ENCODE assay signal across 27 cellular contexts in genomic region chr11:111860257-111860656, GRCh38. TPM values are rescaled to one million over a fixed set of nuclear protein-coding genes. Genes with fewer than 3 reads are reported as not detected.
"Had no signal": no experiment of that assay in that cellular context is flagged by ENCODE, and none has a peak within 500 bp of the region (broad histone marks: within the 10 kb centered on the region; RNA-seq: fewer than 3 reads in every experiment).

No MANE protein-coding gene starts in this region.

- H3K9me3 Mint-ChIP-seq: mesothelial cell of epicardium; naive thymus-derived CD4-positive, alpha-beta T cell; natural killer cell treated with Interleukin-12 subunit alpha and Interleukin-12 subunit beta and Interleukin-15 and Interleukin-18, amount 100 ng/mL, for 72 hours; stimulated activated effector memory CD8-positive, alpha-beta T cell treated with anti-CD3 and anti-CD28 coated beads, Interleukin-12 subunit alpha, Interleukin-12 subunit beta, amount 100 ng/mL, for 72 hours; stimulated activated naive CD8-positive, alpha-beta T cell treated with anti-CD3 and anti-CD28 coated beads, Interleukin-15, Interleukin-2, amounts not matched to agents 100 ng/mL and 50 ng/mL, for 24 hours had no signal

- DNase-seq: heart right ventricle; islet precursor cell; left lung; mesendoderm; naive thymus-derived CD4-positive, alpha-beta T cell; ovary; spleen; stimulated activated CD4-positive, alpha-beta T cell treated with anti-CD3 and anti-CD28 coated beads, Interleukin-4, amount 100 ng/mL, for 24 hours; stimulated activated naive CD4-positive, alpha-beta T cell; tibial artery; trophoblast cell; uterus had no signal

- H3K4me1 Mint-ChIP-seq: mesothelial cell of epicardium; stimulated activated effector memory CD8-positive, alpha-beta T cell treated with anti-CD3 and anti-CD28 coated beads, Interleukin-12 subunit alpha, Interleukin-12 subunit beta, amount 100 ng/mL, for 72 hours had no signal

- H3K4me3 Mint-ChIP-seq: mesothelial cell of epicardium; naive thymus-derived CD4-positive, alpha-beta T cell; natural killer cell treated with Interleukin-12 subunit alpha and Interleukin-12 subunit beta and Interleukin-15 and Interleukin-18, amount 100 ng/mL, for 72 hours; stimulated activated effector memory CD8-positive, alpha-beta T cell treated with anti-CD3 and anti-CD28 coated beads, Interleukin-12 subunit alpha, Interleukin-12 subunit beta, amount 100 ng/mL, for 72 hours; stimulated activated naive CD8-positive, alpha-beta T cell treated with anti-CD3 and anti-CD28 coated beads, Interleukin-15, Interleukin-2, amounts not matched to agents 100 ng/mL and 50 ng/mL, for 24 hours had no signal

- H3K27ac Mint-ChIP-seq: mesothelial cell of epicardium; naive thymus-derived CD4-positive, alpha-beta T cell; natural killer cell treated with Interleukin-12 subunit alpha and Interleukin-12 subunit beta and Interleukin-15 and Interleukin-18, amount 100 ng/mL, for 72 hours; progenitor cell of endocrine pancreas; stimulated activated effector memory CD8-positive, alpha-beta T cell treated with anti-CD3 and anti-CD28 coated beads, Interleukin-12 subunit alpha, Interleukin-12 subunit beta, amount 100 ng/mL, for 72 hours; stimulated activated naive CD8-positive, alpha-beta T cell treated with anti-CD3 and anti-CD28 coated beads, Interleukin-15, Interleukin-2, amounts not matched to agents 100 ng/mL and 50 ng/mL, for 24 hours had no signal

- H3K4me3 ChIP-seq: heart right ventricle, hepatocyte, left lung, lung, ovary, right atrium auricular region, skin epidermis, spleen, suprapubic skin, thoracic aorta, tibial artery, uterus had no signal

- H3K27me3 Mint-ChIP-seq: naive thymus-derived CD4-positive, alpha-beta T cell; natural killer cell treated with Interleukin-12 subunit alpha and Interleukin-12 subunit beta and Interleukin-15 and Interleukin-18, amount 100 ng/mL, for 72 hours; progenitor cell of endocrine pancreas; stimulated activated naive CD8-positive, alpha-beta T cell treated with anti-CD3 and anti-CD28 coated beads, Interleukin-15, Interleukin-2, amounts not matched to agents 100 ng/mL and 50 ng/mL, for 24 hours had no signal

- H3K4me1 ChIP-seq: heart right ventricle, left lung, right atrium auricular region, spleen, suprapubic skin, tibial artery, uterus had no signal

- ATAC-seq: heart right ventricle; left lung; naive thymus-derived CD4-positive, alpha-beta T cell; natural killer cell treated with Interleukin-12 subunit alpha and Interleukin-12 subunit beta and Interleukin-15 and Interleukin-18, amount 100 ng/mL, for 72 hours; sciatic nerve; stimulated activated effector memory CD8-positive, alpha-beta T cell treated with anti-CD3 and anti-CD28 coated beads, Interleukin-12 subunit alpha, Interleukin-12 subunit beta, amount 100 ng/mL, for 72 hours had no signal

- H3K9me3 ChIP-seq: heart right ventricle, left lung, ovary, right atrium auricular region, spleen, suprapubic skin, thoracic aorta, tibial artery, uterus had no signal

- H3K36me3 ChIP-seq: ovary, uterus had no signal

RNA-seq across cellular contexts. Expression of gene CRYAB, which starts 51.3 kb away (rescaled TPM):
- total RNA-seq: mononuclear cell; naive thymus-derived CD4-positive, alpha-beta T cell; natural killer cell treated with Interleukin-12 subunit alpha and Interleukin-12 subunit beta and Interleukin-15 and Interleukin-18, amount 100 ng/mL, for 72 hours; progenitor cell of endocrine pancreas had no signal
- polyA plus RNA-seq: naive thymus-derived CD4-positive, alpha-beta T cell; neural cell had no signal

RNA-seq across cellular contexts. Expression of gene HSPB2, which starts 52.3 kb away (rescaled TPM):
- total RNA-seq: hepatocyte; mononuclear cell; naive thymus-derived CD4-positive, alpha-beta T cell; natural killer cell treated with Interleukin-12 subunit alpha and Interleukin-12 subunit beta and Interleukin-15 and Interleukin-18, amount 100 ng/mL, for 72 hours; progenitor cell of endocrine pancreas; pulmonary artery endothelial cell had no signal
- polyA plus RNA-seq: naive thymus-derived CD4-positive, alpha-beta T cell; neural cell had no signal
